ENCODE assay signal across 23 cellular contexts in genomic region chr11:40381481-40381880, GRCh38.
DNase-seq lines count a peak whose midpoint lies in the region; ATAC-seq, FAIRE-seq and TF ChIP-seq lines count a peak whose summit lies in the region.
"Had no signal": no experiment of that assay in that cellular context is flagged by ENCODE, and none has a peak within 500 bp of the region (broad histone marks: within the 10 kb centered on the region; RNA-seq: fewer than 3 reads in every experiment).

No MANE protein-coding gene starts in this region.

- intact Hi-C loops in right lobe of liver (cut with DNase I), result no loop called here

- POLR2A ChIA-PET in GM10248 (lab: Yijun Ruan, JAX), result no interaction called here

- H3K36me3 ChIP-seq in MG63, result no peaks in the 10 kb centered on the region
- H3K36me3 ChIP-seq in right lobe of liver, result no peaks in the 10 kb centered on the region
- H3K36me3 ChIP-seq: BE2C, BLaER1 had no signal

- ATAC-seq in right lobe of liver (peak; percentile 78 to 90 (median 88)), HG02678 (IDR thresholded peaks at IDR 0.05; ENCODE audit: unreplicated experiment) (no peak)

- H3K4me3 ChIP-seq in MG63, result no peak overlapping the region
- H3K4me3 ChIP-seq in right lobe of liver, result no peak overlapping the region
- H3K4me3 ChIP-seq: BLaER1 had no signal

- FAIRE-seq in HTR-8/SVneo (lab: Jason Lieb, UNC), result no peak
- FAIRE-seq: A204.1, GM12891 had no signal

- CTCF ChIA-PET in GM10248 (lab: Yijun Ruan, JAX), result no interaction called here

- peak; percentile 2 for DNase-seq in GM10248 (ENCODE audit: extremely low spot score)
- peak; percentile 20 for DNase-seq in MG63
- DNase-seq in right lobe of liver, result no peak
- DNase-seq in HTR-8/SVneo (ENCODE audit: insufficient read length, low spot score), result no peak
- DNase-seq: 8988T; ACHN; BE2C; C1 segment of cervical spinal cord; CD4-positive, alpha-beta memory T cell; CD4-positive, CD25-positive, alpha-beta regulatory T cell; CD8-positive, alpha-beta memory T cell; COR-L47; DMS 273 treated with DMSO at 0.1 percent for 48 hours; DMS153; DMS53; DMS79; DND-41; EL; GDM1 had no signal

- 15% methylated on average over 3 of the region's 3 CpGs for WGBS in right lobe of liver (ENCODE audit: insufficient coverage, low coverage, low lambda C conversion rate, missing lambda C conversion rate)

- H3K27me3 ChIP-seq in MG63 (no peaks in the 10 kb centered on the region), right lobe of liver (no peaks in the 10 kb centered on the region)
- H3K27me3 ChIP-seq: BE2C, BLaER1 had no signal

- peak overlapping the region in 1 of 3 donors; percentile 45 for H3K27ac ChIP-seq in right lobe of liver
- H3K27ac ChIP-seq: BLaER1 had no signal

- H3K9me3 ChIP-seq in MG63 (no peaks in the 10 kb centered on the region), right lobe of liver (no peaks in the 10 kb centered on the region)
- H3K9me3 ChIP-seq: BE2C, BLaER1 had no signal

- TF ChIP-seq POLR2A in right lobe of liver (IDR thresholded peaks at IDR 0.05), result no peak

- H3K4me1 ChIP-seq in right lobe of liver, result peaks cover 0 to 10% (median 4%) of the 10 kb centered on the region in 4 donors
- H3K4me1 ChIP-seq: BE2C, BLaER1 had no signal

- no peak for TF ChIP-seq CTCF in GM10248 (IDR thresholded peaks at IDR 0.05; ENCODE audit: control extremely low read depth, extremely low read depth, low read depth, missing control alignments)
- TF ChIP-seq CTCF in right lobe of liver (IDR thresholded peaks at IDR 0.05), result no peak

Comparison
In these comparisons a context has a peak if more than half of its experiments do, and no peak if none do; other contexts are left out.
1. DNase-seq: peak in GM10248 (single experiment) and MG63 (single experiment); none in right lobe of liver (0 of 3) and HTR-8/SVneo (single experiment).